In genomic region chr17:54977744-54978143, GRCh38 we compare ENCODE assay signal across 9 cellular contexts.
"Had no signal": no experiment of that assay in that cellular context is flagged by ENCODE, and none has a peak within 500 bp of the region (broad histone marks: within the 10 kb centered on the region; RNA-seq: fewer than 3 reads in every experiment).

No MANE protein-coding gene starts in this region.

- H2AFZ ChIP-seq: GM23248 had no signal

- H3K4me3 ChIP-seq: GM23248, HAP-1 had no signal

- H3K27ac ChIP-seq: GM23248 had no signal

- DNase-seq: GM23248, GOT3, H7, HFFc6, IMR-90, KBM-7 had no signal

- FAIRE-seq: HTR-8/SVneo had no signal

- ATAC-seq: HCT116 had no signal

- H3K9ac ChIP-seq: GM23248 had no signal

- H3K36me3 ChIP-seq: HAP-1 had no signal
